Comparison of ENCODE assay signal across 24 cellular contexts in genomic region chr13:84902243-84902642, GRCh38.
DNase-seq lines count a peak whose midpoint lies in the region; ATAC-seq lines count a peak whose summit lies in the region.
"Had no signal": no experiment of that assay in that cellular context is flagged by ENCODE, and none has a peak within 500 bp of the region (broad histone marks: within the 10 kb centered on the region; RNA-seq: fewer than 3 reads in every experiment).

No MANE protein-coding gene starts in this region.

- H3K4me3 Mint-ChIP-seq in activated CD4-positive, alpha-beta memory T cell treated with anti-CD3 and anti-CD28 coated beads for 36 hours: no peak overlapping the region
- H3K4me3 Mint-ChIP-seq: CD4-positive, CD25-positive, alpha-beta regulatory T cell; IgD-negative memory B cell; T-helper 17 cell had no signal

- POLR2A ChIA-PET in activated CD4-positive, alpha-beta memory T cell treated with anti-CD3 and anti-CD28 coated beads for 36 hours (lab: Charles Lee): no interaction called here

- H3K27ac ChIP-seq in BLaER1 treated with 17β-estradiol and CSF1 and Interleukin-3, amounts not matched to agents 10 nM and 100 nM: peak overlapping the region in 2 of 11 experiments; percentile 41 to 49; a peak in 5 of 22 replicates
- 0 out of 2 replicates have a peak overlapping the region, but pooled peaks have one; percentile 7 for H3K27ac ChIP-seq in Karpas-422 (ENCODE audit: low read length)
- H3K27ac ChIP-seq: HL-60, KMS-11, RWPE1 had no signal

- no peak overlapping the region for H3K9ac ChIP-seq in BLaER1 treated with 17β-estradiol and CSF1 and Interleukin-3, amounts not matched to agents 10 nM and 100 nM
- no peak overlapping the region for H3K9ac ChIP-seq in Karpas-422 (ENCODE audit: low read length)
- H3K9ac ChIP-seq: KMS-11, SK-N-SH had no signal

- H2AFZ ChIP-seq in Karpas-422 (ENCODE audit: low read length): peak overlapping the region; percentile 75

- peak overlapping the region; percentile 5 to 48 (median 30); a peak in 17 of 22 replicates for H3K4me2 ChIP-seq in BLaER1 treated with 17β-estradiol and CSF1 and Interleukin-3, amounts not matched to agents 10 nM and 100 nM
- H3K4me2 ChIP-seq in Karpas-422 (ENCODE audit: low read depth, low read length, poor library complexity, severe bottlenecking): peak overlapping the region; percentile 42
- H3K4me2 ChIP-seq: KMS-11, SK-N-SH had no signal

- no peaks in the 10 kb centered on the region for H3K27me3 Mint-ChIP-seq in activated CD4-positive, alpha-beta memory T cell treated with anti-CD3 and anti-CD28 coated beads for 36 hours
- H3K27me3 Mint-ChIP-seq: CD4-positive, CD25-positive, alpha-beta regulatory T cell; IgD-negative memory B cell had no signal

- no peaks in the 10 kb centered on the region for H3K9me3 Mint-ChIP-seq in activated CD4-positive, alpha-beta memory T cell treated with anti-CD3 and anti-CD28 coated beads for 36 hours

- H3K36me3 ChIP-seq in BLaER1 treated with 17β-estradiol and CSF1 and Interleukin-3, amounts not matched to agents 10 nM and 100 nM: no peaks in the 10 kb centered on the region
- no peaks in the 10 kb centered on the region for H3K36me3 ChIP-seq in Karpas-422 (ENCODE audit: insufficient read depth, low read length)
- H3K36me3 ChIP-seq: BE2C had no signal

- H3K4me3 ChIP-seq in BLaER1 treated with 17β-estradiol and CSF1 and Interleukin-3, amounts not matched to agents 10 nM and 100 nM: no peak overlapping the region
- H3K4me3 ChIP-seq in Karpas-422 (ENCODE audit: low read length): no peak overlapping the region

- H3K9me3 ChIP-seq in BLaER1 treated with 17β-estradiol and CSF1 and Interleukin-3, amounts not matched to agents 10 nM and 100 nM (replicated peaks in 1 of 11): peaks cover 0 to 19% (median 11%) of the 10 kb centered on the region in 11 experiments; a peak in 18 of 22 replicates
- H3K9me3 ChIP-seq in Karpas-422 (ENCODE audit: low read length): no peaks in the 10 kb centered on the region; the same call in 1 of the 2 replicates
- H3K9me3 ChIP-seq: BE2C, SK-N-SH had no signal

- CTCF ChIA-PET in activated CD4-positive, alpha-beta memory T cell treated with anti-CD3 and anti-CD28 coated beads for 36 hours (lab: Charles Lee): no interaction called here

- peaks cover 5 to 19% (median 16%) of the 10 kb centered on the region in 10 experiments; a peak in 17 of 20 replicates for H3K4me1 ChIP-seq in BLaER1 treated with 17β-estradiol and CSF1 and Interleukin-3, amounts not matched to agents 10 nM and 100 nM
- H3K4me1 ChIP-seq in Karpas-422 (ENCODE audit: low read length): peaks cover 19% of the 10 kb centered on the region
- H3K4me1 ChIP-seq: BE2C had no signal

- H3K4me1 Mint-ChIP-seq in activated CD4-positive, alpha-beta memory T cell treated with anti-CD3 and anti-CD28 coated beads for 36 hours (ENCODE audit: low read depth): no peaks in the 10 kb centered on the region
- H3K4me1 Mint-ChIP-seq: CD4-positive, CD25-positive, alpha-beta regulatory T cell; IgD-negative memory B cell; T-helper 17 cell had no signal

- no peaks in the 10 kb centered on the region for H4K20me1 ChIP-seq in BLaER1 treated with 17β-estradiol and CSF1 and Interleukin-3, amounts not matched to agents 10 nM and 100 nM
- H4K20me1 ChIP-seq in Karpas-422 (ENCODE audit: insufficient read depth, low read depth, low read length): no peaks in the 10 kb centered on the region

- DNase-seq in Karpas-422 (peak; percentile 67), SHP77 treated with DMSO at 0.1 percent for 48 hours (lab: John Stamatoyannopoulos, UW) (peak; percentile 91), myocyte (ENCODE audit: low read depth) (peak; percentile 2), SK-N-DZ (ENCODE audit: low spot score) (no peak)
- DNase-seq in activated CD4-positive, alpha-beta memory T cell treated with anti-CD3 and anti-CD28 coated beads for 36 hours: no peak
- DNase-seq: BE2C; CD4-positive, CD25-positive, alpha-beta regulatory T cell; DMS153; HCEC 1CT; NCI-H1092; NCI-H1417 treated with DMSO at 0.1 percent for 48 hours; NCI-H1694 treated with DMSO at 0.1 percent for 48 hours; NCI-H2081; NCI-H2227 treated with DMSO at 0.1 percent for 48 hours; NK-92 treated with Interleukin-12 subunit alpha and Interleukin-12 subunit beta, amount 100 ng/mL, for 24 hours; SIG-M5; SK-N-SH; T-helper 17 cell had no signal

- intact Hi-C loops in activated CD4-positive, alpha-beta memory T cell treated with anti-CD3 and anti-CD28 coated beads for 36 hours (cut with micrococcal nuclease): no loop called here

- no peaks in the 10 kb centered on the region for H3K27me3 ChIP-seq in BLaER1 treated with 17β-estradiol and CSF1 and Interleukin-3, amounts not matched to agents 10 nM and 100 nM
- no peaks in the 10 kb centered on the region for H3K27me3 ChIP-seq in Karpas-422 (ENCODE audit: low read length)
- H3K27me3 ChIP-seq: BE2C had no signal

- no peak for ATAC-seq in GM21529 (IDR thresholded peaks at IDR 0.05; ENCODE audit: unreplicated experiment)
- ATAC-seq: T-helper 17 cell had no signal

- no peaks in the 10 kb centered on the region for H3K79me2 ChIP-seq in Karpas-422 (ENCODE audit: low read length)

- no peaks in the 10 kb centered on the region for H3K36me3 Mint-ChIP-seq in activated CD4-positive, alpha-beta memory T cell treated with anti-CD3 and anti-CD28 coated beads for 36 hours
- H3K36me3 Mint-ChIP-seq: CD4-positive, CD25-positive, alpha-beta regulatory T cell; IgD-negative memory B cell had no signal

- no peaks in the 10 kb centered on the region for H3K9me2 ChIP-seq in Karpas-422 (replicated peaks; ENCODE audit: insufficient read depth, low read length)
- H3K9me2 ChIP-seq: SK-N-SH had no signal

- H3K27ac Mint-ChIP-seq in activated CD4-positive, alpha-beta memory T cell treated with anti-CD3 and anti-CD28 coated beads for 36 hours: no peak overlapping the region
- H3K27ac Mint-ChIP-seq: CD4-positive, CD25-positive, alpha-beta regulatory T cell; IgD-negative memory B cell; T-helper 17 cell had no signal

Comparison
In these comparisons a context has a peak if more than half of its experiments do, and no peak if none do; other contexts are left out.
1. DNase-seq: peak in Karpas-422 (single experiment), SHP77 treated with DMSO at 0.1 percent for 48 hours (single experiment) and myocyte (single experiment); none in SK-N-DZ (single experiment) and activated CD4-positive, alpha-beta memory T cell treated with anti-CD3 and anti-CD28 coated beads for 36 hours (single experiment).